ENCODE assay signal across 7 cellular contexts in the genomic region with DNA sequence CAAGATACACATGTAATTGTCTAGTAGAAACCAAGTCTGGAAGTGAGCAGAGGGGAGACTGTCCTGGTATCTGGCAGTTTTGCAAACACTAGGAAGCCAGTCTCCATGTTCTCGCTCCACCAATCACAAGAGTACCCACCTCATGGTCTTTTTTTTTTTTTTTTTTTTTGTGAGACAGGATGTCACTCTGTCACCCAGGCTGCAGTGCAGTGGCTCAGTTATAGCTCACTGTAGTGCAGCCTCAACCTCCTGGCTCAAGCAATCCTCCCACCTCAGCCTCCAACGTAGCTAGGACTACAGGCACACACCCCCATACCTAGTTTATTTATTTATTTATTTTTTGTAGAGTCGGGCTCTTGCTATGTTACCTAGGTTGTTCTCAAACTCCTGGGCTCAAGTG.
"Had no signal": no experiment of that assay in that cellular context is flagged by ENCODE, and none has a peak within 500 bp of the region (broad histone marks: within the 10 kb centered on the region; RNA-seq: fewer than 3 reads in every experiment).

No MANE protein-coding gene starts in this region.

- H3K36me3 Mint-ChIP-seq: IgD-negative memory B cell had no signal

- H3K4me3 Mint-ChIP-seq: IgD-negative memory B cell had no signal

- ATAC-seq: HepG2, K562 had no signal

- H3K27ac ChIP-seq: HL-60 had no signal

- DNase-seq: IMR-90, KBM-7, KG1 had no signal

- H3K4me3 ChIP-seq: K562 had no signal

- H3K27me3 Mint-ChIP-seq: IgD-negative memory B cell had no signal

- H3K27ac Mint-ChIP-seq: IgD-negative memory B cell had no signal
